In genomic region chr4:149980941-149981340, GRCh38 we compare ENCODE assay signal across 8 cellular contexts.
DNase-seq lines count a peak whose midpoint lies in the region; ATAC-seq, FAIRE-seq and TF ChIP-seq lines count a peak whose summit lies in the region.

No MANE protein-coding gene starts in this region.

- no peak overlapping the region for H3K9ac ChIP-seq in endothelial cell of umbilical vein (replicated peaks; ENCODE audit: extremely low read depth, insufficient read depth, low read length)

- H3K36me3 ChIP-seq in cardiac muscle cell (no peaks in the 10 kb centered on the region), HEK293 (ENCODE audit: control insufficient read depth in 2 of 2, insufficient read depth in 1 of 2, low read length in 2 of 2) (no peaks in the 10 kb centered on the region), endothelial cell of umbilical vein (ENCODE audit: control insufficient read depth in 2 of 2, extremely low read depth in 1 of 2, insufficient read depth in 2 of 2, low read length in 2 of 2) (no peaks in the 10 kb centered on the region), thyroid gland (no peaks in the 10 kb centered on the region)

- H4K20me1 ChIP-seq in endothelial cell of umbilical vein (replicated peaks; ENCODE audit: control insufficient read depth, extremely low read depth, insufficient read depth, low read length), result no peaks in the 10 kb centered on the region

- no peaks in the 10 kb centered on the region for H3K9me1 ChIP-seq in endothelial cell of umbilical vein (replicated peaks; ENCODE audit: control insufficient read depth, extremely low read depth, insufficient read depth, low read length)

- dilution Hi-C loops in endothelial cell of umbilical vein (cut with MboI; ENCODE audit: extremely low pct_ligation_motif_present, low sequenced_read_pairs), result no loop called here

- 16 to 23% methylated on average over 6 of the region's 6 CpGs for WGBS in thyroid gland, 2 donors

- no peak overlapping the region for H2AFZ ChIP-seq in endothelial cell of umbilical vein (ENCODE audit: low read depth, low read length)

- H3K27me3 ChIP-seq in cardiac muscle cell (no peaks in the 10 kb centered on the region), endothelial cell of umbilical vein (ENCODE audit: control insufficient read depth in 2 of 2, insufficient read depth in 2 of 2, low read length in 2 of 2) (no peaks in the 10 kb centered on the region), thyroid gland (no peaks in the 10 kb centered on the region)

- H3K4me1 ChIP-seq in cardiac muscle cell (ENCODE audit: low read depth) (no peaks in the 10 kb centered on the region), HEK293 (ENCODE audit: control insufficient read depth, insufficient read depth, low read length) (no peaks in the 10 kb centered on the region), endothelial cell of umbilical vein (ENCODE audit: control insufficient read depth, extremely low read depth, insufficient read depth, low read length) (no peaks in the 10 kb centered on the region), thyroid gland (peaks cover 20 to 34% of the 10 kb centered on the region in 2 donors)

- no peak for TF ChIP-seq POLR2A in endothelial cell of umbilical vein (IDR thresholded peaks at IDR 0.05; ENCODE audit: low read depth, low read length)
- TF ChIP-seq POLR2A in thyroid gland (IDR thresholded peaks at IDR 0.05), result no peak

- POLR2A ChIA-PET in HEK293 (lab: Yijun Ruan, JAX), result no interaction called here
- POLR2A ChIA-PET in endothelial cell of umbilical vein (lab: Charles Lee), result no interaction called here

- H3K9me3 ChIP-seq in cardiac muscle cell (ENCODE audit: low read depth), result no peaks in the 10 kb centered on the region
- H3K9me3 ChIP-seq in HEK293 (ENCODE audit: control insufficient read depth, insufficient read depth, low read depth, low read length), result no peaks in the 10 kb centered on the region
- H3K9me3 ChIP-seq in endothelial cell of umbilical vein (replicated peaks; ENCODE audit: control insufficient read depth, insufficient read depth, low read length), result no peaks in the 10 kb centered on the region
- H3K9me3 ChIP-seq in thyroid gland, result no peaks in the 10 kb centered on the region

- DNase-seq in cardiac muscle cell (ENCODE audit: low read depth in 1 of 2, low spot score in 1 of 2) (peak; percentile 61 to 70), Right ventricle myocardium inferior (ENCODE audit: missing footprints) (no peak), MV-4-11 (lab: John Stamatoyannopoulos, UW) (peak; percentile 41), endothelial cell of umbilical vein (ENCODE audit: low read depth, low spot score) (peak; percentile 75), mucosa of gallbladder (ENCODE audit: low spot score) (peak; percentile 64), thyroid gland (peak; percentile 64 to 70)
- DNase-seq in activated CD4-positive, alpha-beta T cell treated with anti-CD3 and anti-CD28 coated beads for 48 hours, result peak; percentile 58

- H3K27ac ChIP-seq in cardiac muscle cell (no peak overlapping the region), HEK293 (ENCODE audit: extremely low read depth, low read depth, low read length) (no peak overlapping the region), endothelial cell of umbilical vein (ENCODE audit: insufficient read depth, low read depth, low read length) (no peak overlapping the region), thyroid gland (no peak overlapping the region)

- intact Hi-C loops in Right ventricle myocardium inferior (cut with DNase I) (no loop called here), endothelial cell of umbilical vein (cut with micrococcal nuclease) (loop anchor here (1.0 to 5.0 kb wide), 3 partner anchors 24 to 886 kb away; no protein-coding TSS in a partner anchor), thyroid gland (cut with DNase I) (loop anchor here (10.0 kb wide), 1 partner anchor 264 kb away; no protein-coding TSS in a partner anchor)

- ATAC-seq in Right ventricle myocardium inferior, result no peak

- H3K79me2 ChIP-seq in endothelial cell of umbilical vein (ENCODE audit: control insufficient read depth, insufficient read depth, low read length), result no peaks in the 10 kb centered on the region

- peak; percentile 82 for TF ChIP-seq CTCF in cardiac muscle cell (IDR thresholded peaks at IDR 0.05; ENCODE audit: low read depth, low read length)
- TF ChIP-seq CTCF in HEK293 (tag by site-specific recombination; IDR thresholded peaks at IDR 0.05), result no peak
- TF ChIP-seq CTCF in endothelial cell of umbilical vein (IDR thresholded peaks at IDR 0.05; ENCODE audit: extremely low read depth in 1 of 2, insufficient read depth in 1 of 2, low read depth in 1 of 2, low read length in 2 of 2), result peak; percentile 55 to 71
- TF ChIP-seq CTCF in thyroid gland (IDR thresholded peaks at IDR 0.05), result peak; percentile 62 to 82 (median 73)

- no peak overlapping the region for H3K4me2 ChIP-seq in endothelial cell of umbilical vein (ENCODE audit: insufficient read depth, low read length)

- H3K4me3 ChIP-seq in cardiac muscle cell (no peak overlapping the region), HEK293 (ENCODE audit: low read depth, low read length) (no peak overlapping the region), endothelial cell of umbilical vein (replicated peaks in 1 of 3; ENCODE audit: insufficient read depth in 1 of 3, low read depth in 1 of 3, low read length in 3 of 3) (no peak overlapping the region), thyroid gland (replicated peaks in 1 of 3) (no peak overlapping the region)

- CTCF ChIA-PET in HEK293 (lab: Yijun Ruan, JAX), result interaction anchor here (0.5 to 1.4 kb wide), 3 partner anchors 228 to 924 kb away, joined by 3 to 5 read pairs (median 4); no protein-coding TSS in a partner anchor
- CTCF ChIA-PET in endothelial cell of umbilical vein (lab: Charles Lee), result interaction anchor here (1.0 to 1.6 kb wide), 4 partner anchors 228 to 886 kb away, joined by 4 to 10 read pairs (median 6); no protein-coding TSS in a partner anchor

- peak; percentile 98 for FAIRE-seq in endothelial cell of umbilical vein (lab: Jason Lieb, UNC)

- no TSS peak for BruUV-seq in endothelial cell of umbilical vein (replicated peaks; lab: Mats Ljungman, UMichigan)

TF ChIP-seq in HEK293, 187 proteins besides CTCF, POLR2A, EP300 and RAD21:
- TF ChIP-seq PRDM6 (tag by site-specific recombination; IDR thresholded peaks at IDR 0.05) (peak; percentile 22; the same call in 1 of the 2 replicates), ZNF654 (tag by site-specific recombination; IDR thresholded peaks at IDR 0.05; ENCODE audit: low read depth) (peak; percentile 18; the same call in 1 of the 2 replicates), HOXA7 (CRISPR knock-in tag; IDR thresholded peaks at IDR 0.05; ENCODE audit: borderline replicate concordance) (no peak)

TF ChIP-seq in endothelial cell of umbilical vein, 7 proteins besides CTCF, POLR2A, EP300 and RAD21:
- TF ChIP-seq MAX (IDR thresholded peaks at IDR 0.05; ENCODE audit: insufficient read depth, insufficient read length) (no peak), EZH2 (IDR thresholded peaks at IDR 0.05; ENCODE audit: borderline replicate concordance, low read depth, low read length, severe bottlenecking) (no peak), MYC (IDR thresholded peaks at IDR 0.05; ENCODE audit: low read depth, low read length) (no peak), FOS (IDR thresholded peaks at IDR 0.05; ENCODE audit: borderline replicate concordance, insufficient read depth, low read length) (no peak), POLR2AphosphoS5 (IDR thresholded peaks at IDR 0.05; ENCODE audit: insufficient read depth, low read depth, low read length) (no peak), JUN (IDR thresholded peaks at IDR 0.05; ENCODE audit: borderline replicate concordance, insufficient read depth, insufficient read length, low read depth) (no peak), GATA2 (IDR thresholded peaks at IDR 0.05; ENCODE audit: insufficient read depth, insufficient read length, low read depth, low read length) (no peak)
